ENCODE assay signal across 1 cellular context in genomic region chr7:25859732-25860131, GRCh38.
TF ChIP-seq lines count a peak whose summit lies in the region.

No MANE protein-coding gene starts in this region.

TF ChIP-seq in H1, 55 proteins besides CTCF, POLR2A, EP300 and RAD21 (continued from another document):
- TF ChIP-seq CHD7 (IDR thresholded peaks at IDR 0.05; ENCODE audit: insufficient replicate concordance, low read length), result no peak
- TF ChIP-seq CREB1 (IDR thresholded peaks at IDR 0.05), result no peak
